ENCODE assay signal across 11 cellular contexts in genomic region chr9:33049680-33050361, GRCh38. TPM values are rescaled to one million over a fixed set of nuclear protein-coding genes. Genes with fewer than 3 reads are reported as not detected.
DNase-seq lines count a peak whose midpoint lies in the region; ATAC-seq and FAIRE-seq lines count a peak whose summit lies in the region.
"Had no signal": no experiment of that assay in that cellular context is flagged by ENCODE, and none has a peak within 500 bp of the region (broad histone marks: within the 10 kb centered on the region; RNA-seq: fewer than 3 reads in every experiment).

No MANE protein-coding gene starts in this region.

- H3K9me3 Mint-ChIP-seq in activated CD4-positive, alpha-beta memory T cell treated with anti-CD3 and anti-CD28 coated beads, Interleukin-2, amount 10 ng/mL, durations not matched to agents 7 days and 5 days = no peaks in the 10 kb centered on the region
- H3K9me3 Mint-ChIP-seq: natural killer cell had no signal

- ATAC-seq in GM19452 (IDR thresholded peaks at IDR 0.05; ENCODE audit: unreplicated experiment) (peak; percentile 74), HG02943 (IDR thresholded peaks at IDR 0.05; ENCODE audit: low read depth, unreplicated experiment) (peak; percentile 49)
- ATAC-seq: natural killer cell had no signal

- H3K36me3 Mint-ChIP-seq in activated CD4-positive, alpha-beta memory T cell treated with anti-CD3 and anti-CD28 coated beads, Interleukin-2, amount 10 ng/mL, durations not matched to agents 7 days and 5 days (ENCODE audit: low read depth) = peaks cover 53% of the 10 kb centered on the region

- H3K27me3 Mint-ChIP-seq in activated CD4-positive, alpha-beta memory T cell treated with anti-CD3 and anti-CD28 coated beads, Interleukin-2, amount 10 ng/mL, durations not matched to agents 7 days and 5 days = no peaks in the 10 kb centered on the region

- DNase-seq in GM18507 (ENCODE audit: extremely low spot score, insufficient read length, low read depth) = no peak
- no peak for DNase-seq in activated CD4-positive, alpha-beta memory T cell treated with anti-CD3 and anti-CD28 coated beads, Interleukin-2, amount 10 ng/mL, durations not matched to agents 7 days and 5 days
- DNase-seq in AG20443 (ENCODE audit: low spot score) = no peak
- DNase-seq in NCI-H1417 treated with DMSO at 0.1 percent for 48 hours (lab: John Stamatoyannopoulos, UW) = no peak
- DNase-seq in UCSD-AML1 (lab: John Stamatoyannopoulos, UW; ENCODE audit: unreplicated experiment) = no peak
- DNase-seq in HPDE6-E6E7 (ENCODE audit: extremely low spot score) = no peak
- DNase-seq: natural killer cell; stimulated activated CD8-positive, alpha-beta memory T cell treated with anti-CD3 and anti-CD28 coated beads, Interleukin-4, amount 100 ng/mL, for 48 hours had no signal

- H3K27ac Mint-ChIP-seq in activated CD4-positive, alpha-beta memory T cell treated with anti-CD3 and anti-CD28 coated beads, Interleukin-2, amount 10 ng/mL, durations not matched to agents 7 days and 5 days = peak overlapping the region; percentile 44
- H3K27ac Mint-ChIP-seq: natural killer cell had no signal

- CTCF ChIA-PET in activated CD4-positive, alpha-beta memory T cell treated with anti-CD3 and anti-CD28 coated beads, Interleukin-2, amount 10 ng/mL, durations not matched to agents 7 days and 5 days (lab: Charles Lee) = no interaction called here

- peaks cover 10% of the 10 kb centered on the region for H3K4me1 Mint-ChIP-seq in activated CD4-positive, alpha-beta memory T cell treated with anti-CD3 and anti-CD28 coated beads, Interleukin-2, amount 10 ng/mL, durations not matched to agents 7 days and 5 days

- POLR2A ChIA-PET in activated CD4-positive, alpha-beta memory T cell treated with anti-CD3 and anti-CD28 coated beads, Interleukin-2, amount 10 ng/mL, durations not matched to agents 7 days and 5 days (lab: Charles Lee) = interaction anchor here (1.2 to 1.3 kb wide), 2 partner anchors 24 to 25 kb away, joined by 3 read pairs; partner anchors contain the start of gene DNAJA1

- FAIRE-seq in GM18507 (lab: Jason Lieb, UNC) = peak; percentile 82
- FAIRE-seq: bronchial epithelial cell had no signal

- H3K4me3 Mint-ChIP-seq in activated CD4-positive, alpha-beta memory T cell treated with anti-CD3 and anti-CD28 coated beads, Interleukin-2, amount 10 ng/mL, durations not matched to agents 7 days and 5 days = no peak overlapping the region
- H3K4me3 Mint-ChIP-seq: natural killer cell had no signal

RNA-seq across cellular contexts. Expression of gene DNAJA1, which starts 24.7 kb away (rescaled TPM):
- total RNA-seq in activated CD4-positive, alpha-beta memory T cell treated with anti-CD3 and anti-CD28 coated beads, Interleukin-2, amount 10 ng/mL, durations not matched to agents 7 days and 5 days = 100 to 1,000 TPM; 141 to 142 TPM

RNA-seq across cellular contexts. Expression of gene SMU1, which starts 26.7 kb away (rescaled TPM):
- total RNA-seq in activated CD4-positive, alpha-beta memory T cell treated with anti-CD3 and anti-CD28 coated beads, Interleukin-2, amount 10 ng/mL, durations not matched to agents 7 days and 5 days = 10 to 100 TPM; 22.5 to 22.9 TPM

RNA-seq across cellular contexts. Expression of gene APTX, which starts 48.4 kb away (rescaled TPM):
- 10 to 100 TPM; 30.5 to 32.7 TPM for total RNA-seq in activated CD4-positive, alpha-beta memory T cell treated with anti-CD3 and anti-CD28 coated beads, Interleukin-2, amount 10 ng/mL, durations not matched to agents 7 days and 5 days
